8 cellular contexts compared by ENCODE assay signal in the genomic region with DNA sequence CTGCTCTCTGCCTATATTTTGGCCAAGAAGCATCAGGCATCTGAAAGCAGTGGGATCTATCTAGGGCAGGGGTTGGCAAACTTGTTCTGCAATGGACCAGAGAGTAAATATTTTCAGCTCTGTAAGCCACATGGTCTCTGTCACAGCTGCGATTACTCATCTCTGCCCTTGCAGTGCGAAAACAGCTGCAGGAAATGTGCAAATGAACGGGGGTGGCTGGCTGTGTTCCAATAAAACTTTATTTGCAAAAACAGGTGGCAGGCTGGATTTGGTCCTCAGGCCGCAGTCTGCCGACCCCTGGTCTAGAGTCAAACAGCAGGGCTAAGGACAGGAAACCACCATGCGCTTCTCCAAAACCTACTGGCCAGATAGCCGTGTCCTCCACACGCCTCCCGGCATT. TPM values are rescaled to one million over a fixed set of nuclear protein-coding genes. Genes with fewer than 3 reads are reported as not detected.
DNase-seq lines count a peak whose midpoint lies in the region; ATAC-seq, FAIRE-seq and TF ChIP-seq lines count a peak whose summit lies in the region.

No MANE protein-coding gene starts in this region.

- TF ChIP-seq CTCF in liver (IDR thresholded peaks at IDR 0.05; ENCODE audit: low read depth, low read length, missing input control) = no peak

- no peak for FAIRE-seq in RCC 7860 (lab: Jason Lieb, UNC)

- H3K4me3 ChIP-seq in liver (ENCODE audit: low read depth in 1 of 3, low read length in 3 of 3) = no peak overlapping the region

- 74% methylated on average over 9 of the region's 9 CpGs for WGBS in liver

- H3K27ac ChIP-seq in liver (ENCODE audit: low read depth in 1 of 2, low read length in 2 of 2) = no peak overlapping the region

- peak; percentile 85 for ATAC-seq in HG02981 (IDR thresholded peaks at IDR 0.05; ENCODE audit: unreplicated experiment)

- H3K9ac ChIP-seq in liver (ENCODE audit: low read depth in 1 of 2, low read length in 2 of 2) = no peak overlapping the region

- H3K36me3 ChIP-seq in liver (ENCODE audit: control insufficient read depth in 4 of 4, insufficient read depth in 3 of 4, low read depth in 1 of 4, low read length in 3 of 4) = peaks cover 0 to 59% (median 17%) of the 10 kb centered on the region in 4 donors

- no peak for TF ChIP-seq RAD21 in liver (IDR thresholded peaks at IDR 0.05)

- DNase-seq in NCI-H510A treated with DMSO at 0.1 percent for 48 hours (lab: John Stamatoyannopoulos, UW) (peak; percentile 39), NCI-H510A (lab: John Stamatoyannopoulos, UW) (no peak), amniotic epithelial cell (ENCODE audit: low read depth) (peak; percentile 88), GDM1 (lab: John Stamatoyannopoulos, UW) (no peak), RCC 7860 (ENCODE audit: low spot score) (no peak)
- no peak for DNase-seq in effector CD8-positive, alpha-beta T cell (lab: John Stamatoyannopoulos, UW)

- H3K27me3 ChIP-seq in liver (ENCODE audit: control insufficient read depth in 4 of 4, insufficient read depth in 4 of 4, low read length in 3 of 4) = no peaks in the 10 kb centered on the region

- no peaks in the 10 kb centered on the region for H3K9me3 ChIP-seq in liver (ENCODE audit: control insufficient read depth in 4 of 4, low read length in 3 of 4)

- no peaks in the 10 kb centered on the region for H3K4me1 ChIP-seq in liver (ENCODE audit: control insufficient read depth in 4 of 4, insufficient read depth in 4 of 4, low read length in 3 of 4)

TF ChIP-seq in liver, 16 proteins besides CTCF, POLR2A, EP300 and RAD21:
- TF ChIP-seq SP1 (IDR thresholded peaks at IDR 0.05) (no peak), NR2F2 (IDR thresholded peaks at IDR 0.05) (peak; percentile 50)

RNA-seq across cellular contexts. Expression of a gene that starts 48.6 kb away (rescaled TPM):
- 10 to 100 TPM; 14.1 to 24.6 TPM for total RNA-seq in liver
- polyA plus RNA-seq in liver = 10 to 100 TPM; 11.4 to 13.0 TPM

RNA-seq across cellular contexts. Expression of a gene that starts 48.6 kb away (rescaled TPM):
- 10 to 100 TPM in 1 of 2 donors, 1 to 10 TPM in 1; 7.1 to 16.0 TPM for total RNA-seq in liver
- 1 to 10 TPM; 3.0 to 4.2 TPM for polyA plus RNA-seq in liver

Comparison
In these comparisons a context has a peak if more than half of its experiments do, and no peak if none do; other contexts are left out.
1. DNase-seq: peak in NCI-H510A treated with DMSO at 0.1 percent for 48 hours (single experiment) and amniotic epithelial cell (single experiment); none in NCI-H510A (single experiment), GDM1 (single experiment), effector CD8-positive, alpha-beta T cell (single experiment) and RCC 7860 (single experiment).